21 cellular contexts compared by ENCODE assay signal in genomic region chr3:14564741-14565140, GRCh38. TPM values are rescaled to one million over a fixed set of nuclear protein-coding genes. Genes with fewer than 3 reads are reported as not detected.
"Had no signal": no experiment of that assay in that cellular context is flagged by ENCODE, and none has a peak within 500 bp of the region (broad histone marks: within the 10 kb centered on the region; RNA-seq: fewer than 3 reads in every experiment).

No MANE protein-coding gene starts in this region.

- H3K4me3 ChIP-seq: lung, thoracic aorta had no signal

- H3K27ac ChIP-seq: thoracic aorta had no signal

- H3K9me3 ChIP-seq: thoracic aorta had no signal

- H3K36me3 Mint-ChIP-seq: activated CD8-positive, alpha-beta memory T cell treated with anti-CD3 and anti-CD28 coated beads, Interleukin-2, amount 10 ng/mL, durations not matched to agents 7 days and 5 days; activated naive CD4-positive, alpha-beta T cell treated with anti-CD3 and anti-CD28 coated beads, Interleukin-2, amount 50 U/mL, for 24 hours; natural killer cell treated with Interleukin-12 subunit alpha and Interleukin-12 subunit beta and Interleukin-15 and Interleukin-18, amount 100 ng/mL, for 72 hours had no signal

- DNase-seq: activated CD4-positive, alpha-beta T cell treated with anti-CD3 and anti-CD28 coated beads, Interleukin-2, amount 50 U/mL, for 4 hours; activated CD8-positive, alpha-beta memory T cell treated with anti-CD3 and anti-CD28 coated beads, Interleukin-2, amount 10 ng/mL, durations not matched to agents 7 days and 5 days; activated effector memory CD4-positive, alpha-beta T cell treated with Interleukin-2 at 50 U/mL for 16 hours; activated T-cell treated with anti-CD3 and anti-CD28 coated beads, Interleukin-2, amount 50 U/mL, for 24 hours; effector memory CD4-positive, alpha-beta T cell; hippocampal formation; left cardiac atrium; stimulated activated CD4-positive, alpha-beta T cell treated with anti-CD3 and anti-CD28 coated beads, Interleukin-4, amount 100 ng/mL, for 1 hour; stimulated activated CD8-positive, alpha-beta memory T cell treated with anti-CD3 and anti-CD28 coated beads, Interleukin-4, amount 100 ng/mL, for 48 hours; T-helper 17 cell had no signal

- H3K4me3 Mint-ChIP-seq: activated CD8-positive, alpha-beta memory T cell treated with anti-CD3 and anti-CD28 coated beads, Interleukin-2, amount 10 ng/mL, durations not matched to agents 7 days and 5 days; activated naive CD4-positive, alpha-beta T cell treated with anti-CD3 and anti-CD28 coated beads, Interleukin-2, amount 50 U/mL, for 24 hours; activated T-cell treated with anti-CD3 and anti-CD28 coated beads, Interleukin-2, amount 50 U/mL, for 24 hours; central memory CD8-positive, alpha-beta T cell; natural killer cell treated with Interleukin-12 subunit alpha and Interleukin-12 subunit beta and Interleukin-15 and Interleukin-18, amount 100 ng/mL, for 72 hours; stimulated activated naive CD8-positive, alpha-beta T cell treated with anti-CD3 and anti-CD28 coated beads, Interleukin-15, Interleukin-2, amounts not matched to agents 100 ng/mL and 50 ng/mL, for 24 hours; T-helper 17 cell had no signal

- H3K27ac Mint-ChIP-seq: activated CD8-positive, alpha-beta memory T cell treated with anti-CD3 and anti-CD28 coated beads, Interleukin-2, amount 10 ng/mL, durations not matched to agents 7 days and 5 days; activated naive CD4-positive, alpha-beta T cell treated with anti-CD3 and anti-CD28 coated beads, Interleukin-2, amount 50 U/mL, for 24 hours; activated T-cell treated with anti-CD3 and anti-CD28 coated beads, Interleukin-2, amount 50 U/mL, for 24 hours; natural killer cell treated with Interleukin-12 subunit alpha and Interleukin-12 subunit beta and Interleukin-15 and Interleukin-18, amount 100 ng/mL, for 72 hours; stimulated activated naive CD8-positive, alpha-beta T cell treated with anti-CD3 and anti-CD28 coated beads, Interleukin-15, Interleukin-2, amounts not matched to agents 100 ng/mL and 50 ng/mL, for 24 hours; T-helper 17 cell had no signal

- FAIRE-seq: TTC549 had no signal

- H3K27me3 Mint-ChIP-seq: activated naive CD4-positive, alpha-beta T cell treated with anti-CD3 and anti-CD28 coated beads, Interleukin-2, amount 50 U/mL, for 24 hours; stimulated activated naive CD8-positive, alpha-beta T cell treated with anti-CD3 and anti-CD28 coated beads, Interleukin-15, Interleukin-2, amounts not matched to agents 100 ng/mL and 50 ng/mL, for 24 hours had no signal

- ATAC-seq: activated CD4-positive, CD25-positive, alpha-beta regulatory T cell treated with anti-CD3 and anti-CD28 coated beads, Interleukin-2, amount 50 U/mL, for 24 hours; activated CD8-positive, alpha-beta memory T cell treated with anti-CD3 and anti-CD28 coated beads, Interleukin-2, amount 10 ng/mL, durations not matched to agents 7 days and 5 days; left cardiac atrium; natural killer cell treated with Interleukin-12 subunit alpha and Interleukin-12 subunit beta and Interleukin-15 and Interleukin-18, amount 100 ng/mL, for 72 hours; T-helper 17 cell had no signal

- H3K4me1 Mint-ChIP-seq: central memory CD8-positive, alpha-beta T cell had no signal

- H3K36me3 ChIP-seq: thoracic aorta had no signal

- H3K9me3 Mint-ChIP-seq: activated naive CD4-positive, alpha-beta T cell treated with anti-CD3 and anti-CD28 coated beads, Interleukin-2, amount 50 U/mL, for 24 hours; activated T-cell treated with anti-CD3 and anti-CD28 coated beads, Interleukin-2, amount 50 U/mL, for 24 hours; central memory CD8-positive, alpha-beta T cell; natural killer cell treated with Interleukin-12 subunit alpha and Interleukin-12 subunit beta and Interleukin-15 and Interleukin-18, amount 100 ng/mL, for 72 hours; stimulated activated naive CD8-positive, alpha-beta T cell treated with anti-CD3 and anti-CD28 coated beads, Interleukin-15, Interleukin-2, amounts not matched to agents 100 ng/mL and 50 ng/mL, for 24 hours had no signal

RNA-seq across cellular contexts. Expression of gene GRIP2, which starts 24.6 kb away (rescaled TPM):
- total RNA-seq: activated CD8-positive, alpha-beta memory T cell treated with anti-CD3 and anti-CD28 coated beads, Interleukin-2, amount 10 ng/mL, durations not matched to agents 7 days and 5 days; epithelial cell of proximal tubule; mononuclear cell; natural killer cell treated with Interleukin-12 subunit alpha and Interleukin-12 subunit beta and Interleukin-15 and Interleukin-18, amount 100 ng/mL, for 72 hours; pulmonary artery endothelial cell had no signal
